ENCODE assay signal across 8 cellular contexts in genomic region chr17:49035470-49036269, GRCh38. TPM values are rescaled to one million over a fixed set of nuclear protein-coding genes. Genes with fewer than 3 reads are reported as not detected.
DNase-seq lines count a peak whose midpoint lies in the region; TF ChIP-seq lines count a peak whose summit lies in the region.

No MANE protein-coding gene starts in this region.

- no peaks in the 10 kb centered on the region for H3K4me1 ChIP-seq in left ventricle myocardium inferior

- H3K9me3 ChIP-seq in left ventricle myocardium inferior (replicated peaks): no peaks in the 10 kb centered on the region

- TF ChIP-seq CTCF in left ventricle myocardium inferior (IDR thresholded peaks at IDR 0.05; ENCODE audit: borderline replicate concordance): peak; percentile 74

- H3K4me3 ChIP-seq in left ventricle myocardium inferior: peak overlapping the region; percentile 46

- H3K36me3 ChIP-seq in left ventricle myocardium inferior: no peaks in the 10 kb centered on the region

- H3K27ac ChIP-seq in left ventricle myocardium inferior (replicated peaks): no peak overlapping the region

- peaks cover 87% of the 10 kb centered on the region for H3K27me3 ChIP-seq in left ventricle myocardium inferior (ENCODE audit: low read depth)

- intact Hi-C loops in left ventricle myocardium inferior (cut with micrococcal nuclease): loop anchor here (10.0 kb wide), 2 partner anchors 151 to 361 kb away; no protein-coding TSS in a partner anchor

- DNase-seq in NK-92 treated with Interleukin-12 subunit alpha and Interleukin-12 subunit beta, amount 100 ng/mL, for 24 hours (lab: John Stamatoyannopoulos, UW): peak; percentile 13
- DNase-seq in NK-92 (lab: John Stamatoyannopoulos, UW; ENCODE audit: unreplicated experiment) (no peak), NCI-H2107 treated with DMSO at 0.1 percent for 48 hours (lab: John Stamatoyannopoulos, UW; ENCODE audit: unreplicated experiment) (peak; percentile 16), activated T-cell treated with anti-CD3 and anti-CD28 coated beads for 48 hours (ENCODE audit: low read depth) (peak; percentile 23), left ventricle myocardium inferior (peak; percentile 30), inferior parietal cortex (ENCODE audit: extremely low spot score) (no peak), NCI-H1436 treated with DMSO at 0.1 percent for 48 hours (lab: John Stamatoyannopoulos, UW) (no peak)
- DNase-seq in stimulated activated CD4-positive, alpha-beta T cell treated with anti-CD3 and anti-CD28 coated beads, Interleukin-12 subunit alpha, Interleukin-12 subunit beta, amount 100 ng/mL, for 4 hours: peak; percentile 23

RNA-seq across cellular contexts. Expression of gene IGF2BP1, which starts 38.5 kb away (rescaled TPM):
- not detected for total RNA-seq in left ventricle myocardium inferior

Comparison
In these comparisons a context has a peak if more than half of its experiments do, and no peak if none do; other contexts are left out.
1. DNase-seq: peak in NK-92 treated with Interleukin-12 subunit alpha and Interleukin-12 subunit beta, amount 100 ng/mL, for 24 hours (single experiment), NCI-H2107 treated with DMSO at 0.1 percent for 48 hours (single experiment), activated T-cell treated with anti-CD3 and anti-CD28 coated beads for 48 hours (single experiment), left ventricle myocardium inferior (single experiment) and stimulated activated CD4-positive, alpha-beta T cell treated with anti-CD3 and anti-CD28 coated beads, Interleukin-12 subunit alpha, Interleukin-12 subunit beta, amount 100 ng/mL, for 4 hours (single experiment); none in NK-92 (single experiment), inferior parietal cortex (single experiment) and NCI-H1436 treated with DMSO at 0.1 percent for 48 hours (single experiment).